ENCODE assay signal across 8 cellular contexts in the genomic region with DNA sequence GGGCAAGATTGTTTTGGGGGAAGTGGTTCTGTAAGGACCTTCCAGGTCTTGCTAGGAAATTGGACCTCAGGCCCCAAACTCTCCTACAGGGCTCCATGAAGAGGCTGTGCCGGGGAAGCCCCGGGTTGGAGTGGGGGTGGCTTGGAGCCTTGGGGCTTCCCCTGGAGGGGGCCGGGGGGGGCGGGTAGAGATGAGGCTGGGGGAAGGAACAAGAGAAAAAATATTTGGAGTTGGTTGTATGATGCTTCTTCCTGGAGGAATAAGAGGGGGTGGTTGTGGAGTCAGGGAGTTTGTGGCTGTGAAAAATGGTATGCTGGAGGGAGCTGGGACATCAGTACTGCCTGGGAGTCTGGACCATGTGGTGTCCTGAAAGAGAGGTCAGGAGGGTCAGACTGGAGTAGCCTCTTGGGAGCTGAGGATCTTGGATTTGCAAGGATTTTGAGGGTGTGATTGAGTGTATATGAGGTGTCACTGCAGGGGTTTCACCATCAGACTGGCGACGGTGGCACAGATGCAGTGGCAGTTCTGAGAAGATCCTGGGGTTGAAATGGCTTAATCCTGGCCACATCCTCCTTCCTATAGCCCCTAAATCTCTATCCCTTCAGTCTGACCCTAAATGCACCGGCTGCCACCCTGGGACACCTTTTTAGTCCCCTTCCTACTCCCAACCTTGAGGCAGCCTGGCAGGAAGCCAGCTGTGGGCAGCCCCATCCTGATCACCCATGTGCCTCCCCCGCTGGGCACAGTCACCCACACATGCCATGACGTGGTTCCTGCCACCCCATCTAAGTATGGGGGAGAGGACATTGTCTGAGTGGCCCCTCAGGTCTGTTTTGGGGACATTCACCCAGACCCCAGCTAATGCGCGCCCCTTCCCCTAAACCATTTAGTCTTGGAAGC. TPM values are rescaled to one million over a fixed set of nuclear protein-coding genes. Genes with fewer than 3 reads are reported as not detected.
DNase-seq lines count a peak whose midpoint lies in the region; ATAC-seq and TF ChIP-seq lines count a peak whose summit lies in the region.

No MANE protein-coding gene starts in this region.

- intact Hi-C loops in body of pancreas (cut with DNase I) (no loop called here), tibial artery (cut with DNase I; ENCODE audit: low total_unique reads) (no loop called here)
- intact Hi-C loops in naive thymus-derived CD4-positive, alpha-beta T cell (cut with micrococcal nuclease) = loop anchor here (2.0 to 5.0 kb wide), 4 partner anchors 97 to 227 kb away; a partner anchor contains a TSS

- H3K4me1 ChIP-seq in BLaER1 treated with 17β-estradiol and CSF1 and Interleukin-3, amounts not matched to agents 10 nM and 100 nM = peaks cover 74 to 96% (median 91%) of the 10 kb centered on the region in 10 experiments
- peaks cover 94% of the 10 kb centered on the region for H3K4me1 ChIP-seq in body of pancreas
- H3K4me1 ChIP-seq in naive thymus-derived CD4-positive, alpha-beta T cell (ENCODE audit: control insufficient read depth in 2 of 2, insufficient read depth in 2 of 2, low read length in 2 of 2) = peaks cover 66 to 76% of the 10 kb centered on the region in 2 donors
- H3K4me1 ChIP-seq in tibial artery = peaks cover 30 to 92% (median 88%) of the 10 kb centered on the region in 4 donors

- H3K36me3 ChIP-seq in BLaER1 treated with 17β-estradiol and CSF1 and Interleukin-3, amounts not matched to agents 10 nM and 100 nM = no peaks in the 10 kb centered on the region
- H3K36me3 ChIP-seq in body of pancreas (replicated peaks in 1 of 2; ENCODE audit: insufficient read depth in 1 of 2, low read depth in 2 of 2) (no peaks in the 10 kb centered on the region), tibial artery (no peaks in the 10 kb centered on the region)
- peaks cover 0 to 10% (median 0%) of the 10 kb centered on the region in 3 experiments for H3K36me3 ChIP-seq in naive thymus-derived CD4-positive, alpha-beta T cell (ENCODE audit: control insufficient read depth in 2 of 3, insufficient read depth in 3 of 3, low read length in 3 of 3)

- peak overlapping the region; percentile 95 to 100 (median 99) for H3K4me2 ChIP-seq in BLaER1 treated with 17β-estradiol and CSF1 and Interleukin-3, amounts not matched to agents 10 nM and 100 nM

- peak overlapping the region in 8 of 10 experiments; percentile 17 to 100 (median 92); a peak in 14 of 20 replicates for H3K4me3 ChIP-seq in BLaER1 treated with 17β-estradiol and CSF1 and Interleukin-3, amounts not matched to agents 10 nM and 100 nM
- no peak overlapping the region for H3K4me3 ChIP-seq in body of pancreas
- H3K4me3 ChIP-seq in naive thymus-derived CD4-positive, alpha-beta T cell (ENCODE audit: low read length) = peak overlapping the region; percentile 55
- peak overlapping the region; percentile 93 to 97 for H3K4me3 ChIP-seq in tibial artery

- H3K27me3 Mint-ChIP-seq in T-cell = no peaks in the 10 kb centered on the region
- H3K27me3 Mint-ChIP-seq in naive thymus-derived CD4-positive, alpha-beta T cell = peaks cover 0 to 9% (median 0%) of the 10 kb centered on the region in 5 donors

- no peaks in the 10 kb centered on the region for H3K36me3 Mint-ChIP-seq in T-cell
- peaks cover 0 to 20% (median 0%) of the 10 kb centered on the region in 5 donors for H3K36me3 Mint-ChIP-seq in naive thymus-derived CD4-positive, alpha-beta T cell

- peak overlapping the region in 8 of 11 experiments; percentile 3 to 92 (median 89); a peak in 13 of 22 replicates for H3K9ac ChIP-seq in BLaER1 treated with 17β-estradiol and CSF1 and Interleukin-3, amounts not matched to agents 10 nM and 100 nM

- ATAC-seq in T-cell (replicated peaks in 1 of 4) (peak in 2 of 4 experiments; percentile 7 to 8), body of pancreas (no peak), GM21423 (IDR thresholded peaks at IDR 0.05; ENCODE audit: unreplicated experiment) (no peak)
- peak; percentile 12 for ATAC-seq in naive thymus-derived CD4-positive, alpha-beta T cell

- H3K27me3 ChIP-seq in BLaER1 treated with 17β-estradiol and CSF1 and Interleukin-3, amounts not matched to agents 10 nM and 100 nM = peaks cover 0 to 6% (median 0%) of the 10 kb centered on the region in 11 experiments; a peak in 2 of 22 replicates
- no peaks in the 10 kb centered on the region for H3K27me3 ChIP-seq in body of pancreas
- no peaks in the 10 kb centered on the region for H3K27me3 ChIP-seq in naive thymus-derived CD4-positive, alpha-beta T cell (ENCODE audit: control insufficient read depth in 2 of 2, insufficient read depth in 2 of 2, low read length in 2 of 2)
- H3K27me3 ChIP-seq in tibial artery = no peaks in the 10 kb centered on the region

- WGBS in body of pancreas, 2 donors = 51 to 56% methylated on average over 11 of the region's 11 CpGs

- no peak for TF ChIP-seq POLR2A in body of pancreas (IDR thresholded peaks at IDR 0.05)

- H4K20me1 ChIP-seq in BLaER1 treated with 17β-estradiol and CSF1 and Interleukin-3, amounts not matched to agents 10 nM and 100 nM = peaks cover 17 to 73% (median 41%) of the 10 kb centered on the region in 11 experiments; a peak in 20 of 22 replicates

- H3K27ac ChIP-seq in BLaER1 treated with 17β-estradiol and CSF1 and Interleukin-3, amounts not matched to agents 10 nM and 100 nM = peak overlapping the region in 6 of 11 experiments; percentile 2 to 99 (median 30); a peak in 7 of 22 replicates
- H3K27ac ChIP-seq in body of pancreas (peak overlapping the region in 3 of 4 donors; percentile 35 to 76 (median 58)), tibial artery (peak overlapping the region; percentile 94 to 95)
- peak overlapping the region; percentile 96 for H3K27ac ChIP-seq in naive thymus-derived CD4-positive, alpha-beta T cell (ENCODE audit: low read depth, low read length)

- peak overlapping the region; percentile 91 to 96 (median 94) for H3K4me3 Mint-ChIP-seq in T-cell
- H3K4me3 Mint-ChIP-seq in naive thymus-derived CD4-positive, alpha-beta T cell = peak overlapping the region; percentile 89 to 98 (median 97)

- no peaks in the 10 kb centered on the region for H3K9me3 ChIP-seq in BLaER1 treated with 17β-estradiol and CSF1 and Interleukin-3, amounts not matched to agents 10 nM and 100 nM (replicated peaks in 1 of 11)
- H3K9me3 ChIP-seq in body of pancreas (no peaks in the 10 kb centered on the region), tibial artery (no peaks in the 10 kb centered on the region)
- H3K9me3 ChIP-seq in naive thymus-derived CD4-positive, alpha-beta T cell (ENCODE audit: control insufficient read depth in 2 of 3, low read length in 3 of 3) = no peaks in the 10 kb centered on the region

- DNase-seq in T-cell (peak in 33 of 34 experiments; percentile 60 to 86 (median 73)), body of pancreas (peak in 1 of 4 donors; percentile 56), tibial artery (peak; percentile 62 to 77), GM19240 (ENCODE audit: insufficient read length, low spot score) (no peak), NCI-H1930 (lab: John Stamatoyannopoulos, UW) (no peak)
- peak in 8 of 9 donors; percentile 62 to 85 (median 66) for DNase-seq in naive thymus-derived CD4-positive, alpha-beta T cell

- CTCF ChIA-PET in T-cell (lab: Charles Lee) = interaction anchor here (0.5 to 1.2 kb wide), 3 partner anchors 10 to 115 kb away, joined by 3 to 4 read pairs (median 3); a partner anchor contains a TSS
- CTCF ChIA-PET in naive thymus-derived CD4-positive, alpha-beta T cell (lab: Charles Lee) = interaction anchor here (0.7 to 12.4 kb wide), 9 partner anchors 12 to 213 kb away, joined by 3 to 87 read pairs (median 3); no protein-coding TSS in a partner anchor

- TF ChIP-seq CTCF in body of pancreas (IDR thresholded peaks at IDR 0.05) (no peak), tibial artery (IDR thresholded peaks at IDR 0.05) (no peak)

- no peaks in the 10 kb centered on the region for H3K9me3 Mint-ChIP-seq in T-cell
- peaks cover 0 to 10% (median 0%) of the 10 kb centered on the region in 11 donors for H3K9me3 Mint-ChIP-seq in naive thymus-derived CD4-positive, alpha-beta T cell

- H3K4me1 Mint-ChIP-seq in T-cell = peaks cover 83 to 92% (median 85%) of the 10 kb centered on the region in 3 donors
- H3K4me1 Mint-ChIP-seq in naive thymus-derived CD4-positive, alpha-beta T cell = peaks cover 38 to 89% (median 87%) of the 10 kb centered on the region in 7 donors

- H3K27ac Mint-ChIP-seq in T-cell = peak overlapping the region; percentile 99 to 100
- H3K27ac Mint-ChIP-seq in naive thymus-derived CD4-positive, alpha-beta T cell = peak overlapping the region; percentile 98 to 100 (median 99)

- POLR2A ChIA-PET in T-cell (lab: Charles Lee) = interaction anchor here (0.5 to 1.4 kb wide), 4 partner anchors 11 to 1369 kb away, joined by 3 to 4 read pairs (median 3); no protein-coding TSS in a partner anchor
- POLR2A ChIA-PET in naive thymus-derived CD4-positive, alpha-beta T cell (lab: Charles Lee) = interaction anchor here (0.5 to 34.9 kb wide), 10 partner anchors 4 to 283 kb away, joined by 3 to 742 read pairs (median 4); a partner anchor contains a TSS

RNA-seq across cellular contexts. Expression of a gene that starts 10.9 kb away (rescaled TPM):
- total RNA-seq in T-cell (10 to 100 TPM; 46.8 to 90.7 (median 69.1) TPM), body of pancreas (10 to 100 TPM; 11.4 to 13.8 TPM)
- total RNA-seq in naive thymus-derived CD4-positive, alpha-beta T cell = 100 to 1,000 TPM in 1 of 5 experiments, 10 to 100 TPM in 4; 40.0 to 115 (median 43.8) TPM
- polyA plus RNA-seq in naive thymus-derived CD4-positive, alpha-beta T cell = 10 to 100 TPM in 1 of 2 donors, 1 to 10 TPM in 1; 6.7 to 16.5 TPM

RNA-seq across cellular contexts. Expression of a gene that starts 32.2 kb away (rescaled TPM):
- total RNA-seq in T-cell (1 to 10 TPM; 1.3 to 3.2 (median 2.1) TPM), body of pancreas (under 1 TPM; 0.66 to 0.78 TPM)
- total RNA-seq in naive thymus-derived CD4-positive, alpha-beta T cell = 10 to 100 TPM in 1 of 5 experiments, 1 to 10 TPM in 1, under 1 TPM in 3; 0.51 to 73.6 (median 0.85) TPM
- polyA plus RNA-seq in naive thymus-derived CD4-positive, alpha-beta T cell = under 1 TPM; 0.09 to 0.24 TPM

RNA-seq across cellular contexts. Expression of a gene that starts 44.6 kb away (rescaled TPM):
- total RNA-seq in T-cell (not detected), body of pancreas (1 to 10 TPM in 1 of 2 donors, not detected in 1; 1.3 TPM)
- under 1 TPM in 1 of 5 experiments, not detected in 4; 0.27 TPM for total RNA-seq in naive thymus-derived CD4-positive, alpha-beta T cell
- not detected for polyA plus RNA-seq in naive thymus-derived CD4-positive, alpha-beta T cell

Comparison
In these comparisons a context has a peak if more than half of its experiments do, and no peak if none do; other contexts are left out.
1. H3K27ac ChIP-seq: peak in every context shown above with its lines; median percentile 96 in naive thymus-derived CD4-positive, alpha-beta T cell; 94 in tibial artery; 58 in body of pancreas; 30 in BLaER1 treated with 17β-estradiol and CSF1 and Interleukin-3, amounts not matched to agents 10 nM and 100 nM.
2. H3K4me3 ChIP-seq: peak in BLaER1 treated with 17β-estradiol and CSF1 and Interleukin-3, amounts not matched to agents 10 nM and 100 nM (8 of 10), naive thymus-derived CD4-positive, alpha-beta T cell (single experiment) and tibial artery (2 of 2); none in body of pancreas (0 of 2).
3. DNase-seq: peak in T-cell (33 of 34), naive thymus-derived CD4-positive, alpha-beta T cell (8 of 9) and tibial artery (2 of 2); none in GM19240 (single experiment) and NCI-H1930 (0 of 2).
4. intact Hi-C loops: an anchor here in naive thymus-derived CD4-positive, alpha-beta T cell (2.0 to 5.0 kb wide); none called in body of pancreas and tibial artery.